In the genomic region with DNA sequence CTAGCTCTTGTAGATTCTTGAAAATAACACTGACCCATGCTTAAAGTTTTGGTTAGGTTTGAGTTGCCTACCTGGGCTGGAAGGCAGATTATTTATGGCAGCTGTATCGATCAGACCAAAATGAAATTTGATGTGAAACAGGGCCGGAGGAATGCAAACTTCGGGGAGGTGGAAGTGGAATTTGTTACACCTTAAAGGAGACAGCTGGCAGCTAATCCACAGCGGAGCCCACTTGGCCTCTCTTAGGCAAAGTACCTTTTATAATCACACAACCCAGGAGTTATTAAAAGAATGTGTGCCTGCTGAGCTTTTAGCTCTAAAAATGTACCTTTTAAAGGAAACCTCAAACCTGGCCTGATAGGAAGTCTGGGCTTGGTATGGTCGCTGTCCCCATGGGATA, we compare ENCODE assay signal across 22 cellular contexts.
DNase-seq lines count a peak whose midpoint lies in the region; ATAC-seq and TF ChIP-seq lines count a peak whose summit lies in the region.
"Had no signal": no experiment of that assay in that cellular context is flagged by ENCODE, and none has a peak within 500 bp of the region (broad histone marks: within the 10 kb centered on the region; RNA-seq: fewer than 3 reads in every experiment).

No MANE protein-coding gene starts in this region.

- H4K91ac ChIP-seq in mesenchymal stem cell (ENCODE audit: low read length) = no peak overlapping the region

- no peak overlapping the region for H2BK12ac ChIP-seq in mesenchymal stem cell (ENCODE audit: low read length in 2 of 2)

- H3K27me3 ChIP-seq in HUES64 (ENCODE audit: insufficient read depth, low read length) = no peaks in the 10 kb centered on the region
- H3K27me3 ChIP-seq in mesenchymal stem cell (ENCODE audit: control insufficient read depth in 1 of 2, insufficient read depth in 1 of 2, low read length in 2 of 2) = no peaks in the 10 kb centered on the region
- H3K27me3 ChIP-seq in thyroid gland = no peaks in the 10 kb centered on the region
- H3K27me3 ChIP-seq: MG63, SJSA1 had no signal

- no peak overlapping the region for H3K14ac ChIP-seq in mesenchymal stem cell (ENCODE audit: low read length in 2 of 2)

- CTCF ChIA-PET in OCI-LY7 (lab: Charles Lee; ENCODE audit: unreplicated experiment) = interaction anchor here (0.6 kb wide), 1 partner anchor 9 kb away, joined by 3 read pairs; no protein-coding TSS in a partner anchor

- POLR2A ChIA-PET in OCI-LY7 (lab: Charles Lee) = interaction anchor here (1.3 kb wide), 1 partner anchor 9 kb away, joined by 3 read pairs; no protein-coding TSS in a partner anchor

- peaks cover 2% of the 10 kb centered on the region for H3K79me1 ChIP-seq in mesenchymal stem cell (replicated peaks; ENCODE audit: low read length, poor library complexity, severe bottlenecking)

- no peaks in the 10 kb centered on the region for H3K9me2 ChIP-seq in OCI-LY7 (ENCODE audit: insufficient read depth, low read length)

- no peak overlapping the region for H2BK15ac ChIP-seq in mesenchymal stem cell (ENCODE audit: low read depth, poor library complexity, severe bottlenecking)

- peaks cover 12% of the 10 kb centered on the region for H3K4me1 ChIP-seq in HUES64 (ENCODE audit: insufficient read depth, low read length)
- H3K4me1 ChIP-seq in mesenchymal stem cell (ENCODE audit: control insufficient read depth, insufficient read depth, low read depth, low read length) = peaks cover 13% of the 10 kb centered on the region
- peaks cover 13 to 29% of the 10 kb centered on the region in 2 donors for H3K4me1 ChIP-seq in thyroid gland
- H3K4me1 ChIP-seq in OCI-LY7 (ENCODE audit: insufficient read depth, low read length, poor library complexity, severe bottlenecking) = no peaks in the 10 kb centered on the region
- H3K4me1 ChIP-seq: SJSA1 had no signal

- WGBS in HUES64 = 77% methylated on average over 4 of the region's 5 CpGs
- WGBS in mesenchymal stem cell = 100% methylated on average over 1 of the region's 5 CpGs
- 35 to 39% methylated on average over 5 of the region's 5 CpGs for WGBS in thyroid gland, 2 donors

- no peaks in the 10 kb centered on the region for H3K36me3 ChIP-seq in HUES64 (ENCODE audit: insufficient read depth, low read length)
- H3K36me3 ChIP-seq in mesenchymal stem cell (ENCODE audit: control insufficient read depth in 1 of 2, insufficient read depth in 2 of 2, low read depth in 1 of 2, low read length in 2 of 2) = peaks cover 25 to 67% of the 10 kb centered on the region in 2 experiments
- no peaks in the 10 kb centered on the region for H3K36me3 ChIP-seq in thyroid gland
- no peaks in the 10 kb centered on the region for H3K36me3 ChIP-seq in OCI-LY7 (ENCODE audit: insufficient read depth, low read length)
- H3K36me3 ChIP-seq: MG63, SJSA1 had no signal

- peak in 1 of 2 donors; percentile 47 for TF ChIP-seq POLR2A in thyroid gland (IDR thresholded peaks at IDR 0.05)

- no peak overlapping the region for H2AK5ac ChIP-seq in mesenchymal stem cell (ENCODE audit: low read length, severe bottlenecking)

- intact Hi-C loops in thyroid gland (cut with DNase I) (no loop called here), OCI-LY7 (cut with micrococcal nuclease; ENCODE audit: unreplicated experiment) (no loop called here)

- no peak overlapping the region for H4K8ac ChIP-seq in mesenchymal stem cell (ENCODE audit: low read length)

- BruUV-seq in OCI-LY7 (replicated peaks; lab: Mats Ljungman, UMichigan) = no TSS peak

- H3K4me2 ChIP-seq in mesenchymal stem cell (ENCODE audit: low read length, poor library complexity, severe bottlenecking) (no peak overlapping the region), OCI-LY7 (ENCODE audit: low read length) (no peak overlapping the region)

- DNase-seq in astrocyte of the hippocampus (ENCODE audit: low read depth, low spot score) (peak; percentile 59), mesenchymal stem cell (no peak), thyroid gland (peak; percentile 76 to 77), OCI-LY7 (ENCODE audit: low spot score) (no peak)
- DNase-seq: ACHN; Calu3; CD8-positive, alpha-beta memory T cell; DMS153; Kasumi-1; MG63; NCI-H1417; NCI-H1694 treated with DMSO at 0.1 percent for 48 hours; NCI-H2081 treated with DMSO at 0.1 percent for 48 hours; NCI-H2171 treated with DMSO at 0.1 percent for 48 hours; NCI-H446; NCI-H69 had no signal

- H4K20me1 ChIP-seq in OCI-LY7 (ENCODE audit: insufficient read depth, low read length) = no peaks in the 10 kb centered on the region

- no peak overlapping the region for H3K23ac ChIP-seq in mesenchymal stem cell (ENCODE audit: low read length in 2 of 2)

- H2BK120ac ChIP-seq in mesenchymal stem cell (ENCODE audit: low read depth, low read length) = no peak overlapping the region

- H3K4ac ChIP-seq in mesenchymal stem cell (ENCODE audit: low read depth in 1 of 2, low read length in 2 of 2) = no peak overlapping the region

- H3K9ac ChIP-seq in HUES64 (ENCODE audit: low read depth, low read length) (no peak overlapping the region), mesenchymal stem cell (ENCODE audit: low read length) (no peak overlapping the region)

- no peak overlapping the region for H3K18ac ChIP-seq in mesenchymal stem cell (ENCODE audit: low read depth in 1 of 2, low read length in 2 of 2)

- H3K27ac ChIP-seq in HUES64 (ENCODE audit: low read depth, low read length) (peak overlapping the region; percentile 6; the same call in 1 of the 2 replicates), mesenchymal stem cell (ENCODE audit: low read length, poor library complexity, severe bottlenecking) (peak overlapping the region; percentile 28), thyroid gland (peak overlapping the region; percentile 78 to 91 (median 83)), OCI-LY7 (ENCODE audit: low read depth, low read length, poor library complexity, severe bottlenecking) (no peak overlapping the region)
- H3K27ac ChIP-seq: C4-2B, SJSA1 had no signal

- no peak for ATAC-seq in HG03378 (IDR thresholded peaks at IDR 0.05; ENCODE audit: unreplicated experiment)
- no peak for ATAC-seq in GM21526 (IDR thresholded peaks at IDR 0.05; ENCODE audit: low FRiP score, unreplicated experiment)
- ATAC-seq: Panc1 had no signal

- H2AFZ ChIP-seq in mesenchymal stem cell (ENCODE audit: low read depth, low read length) = no peak overlapping the region
- H2AFZ ChIP-seq in OCI-LY7 (ENCODE audit: low read length) = no peak overlapping the region

- H3K9me3 ChIP-seq in HUES64 (ENCODE audit: insufficient read depth, low read depth, low read length) = no peaks in the 10 kb centered on the region
- H3K9me3 ChIP-seq in mesenchymal stem cell (ENCODE audit: control insufficient read depth, low read length) = no peaks in the 10 kb centered on the region
- no peaks in the 10 kb centered on the region for H3K9me3 ChIP-seq in thyroid gland
- H3K9me3 ChIP-seq in OCI-LY7 (ENCODE audit: low read length) = no peaks in the 10 kb centered on the region
- H3K9me3 ChIP-seq: MG63, SJSA1 had no signal

- H2BK5ac ChIP-seq in mesenchymal stem cell (ENCODE audit: low read depth, low read length, poor library complexity, severe bottlenecking) = peak overlapping the region; percentile 54

- TF ChIP-seq CTCF in thyroid gland (IDR thresholded peaks at IDR 0.05) (no peak), OCI-LY7 (conservative IDR thresholded peaks at IDR 0.05; ENCODE audit: low read length) (no peak)

- no peaks in the 10 kb centered on the region for H3K79me2 ChIP-seq in OCI-LY7 (ENCODE audit: insufficient read depth, low read depth, low read length)

- H3K4me3 ChIP-seq in HUES64 (ENCODE audit: low read length) (no peak overlapping the region), mesenchymal stem cell (ENCODE audit: insufficient read depth in 1 of 2, low read depth in 1 of 2, low read length in 2 of 2) (no peak overlapping the region), thyroid gland (replicated peaks in 1 of 3) (no peak overlapping the region), OCI-LY7 (ENCODE audit: low read depth, low read length, poor library complexity, severe bottlenecking) (no peak overlapping the region)
- H3K4me3 ChIP-seq: MG63, SJSA1 had no signal

Comparison
In these comparisons a context has a peak if more than half of its experiments do, and no peak if none do; other contexts are left out.
1. DNase-seq: peak in astrocyte of the hippocampus (single experiment) and thyroid gland (2 of 2); none in mesenchymal stem cell (single experiment) and OCI-LY7 (single experiment).